In the genomic region with DNA sequence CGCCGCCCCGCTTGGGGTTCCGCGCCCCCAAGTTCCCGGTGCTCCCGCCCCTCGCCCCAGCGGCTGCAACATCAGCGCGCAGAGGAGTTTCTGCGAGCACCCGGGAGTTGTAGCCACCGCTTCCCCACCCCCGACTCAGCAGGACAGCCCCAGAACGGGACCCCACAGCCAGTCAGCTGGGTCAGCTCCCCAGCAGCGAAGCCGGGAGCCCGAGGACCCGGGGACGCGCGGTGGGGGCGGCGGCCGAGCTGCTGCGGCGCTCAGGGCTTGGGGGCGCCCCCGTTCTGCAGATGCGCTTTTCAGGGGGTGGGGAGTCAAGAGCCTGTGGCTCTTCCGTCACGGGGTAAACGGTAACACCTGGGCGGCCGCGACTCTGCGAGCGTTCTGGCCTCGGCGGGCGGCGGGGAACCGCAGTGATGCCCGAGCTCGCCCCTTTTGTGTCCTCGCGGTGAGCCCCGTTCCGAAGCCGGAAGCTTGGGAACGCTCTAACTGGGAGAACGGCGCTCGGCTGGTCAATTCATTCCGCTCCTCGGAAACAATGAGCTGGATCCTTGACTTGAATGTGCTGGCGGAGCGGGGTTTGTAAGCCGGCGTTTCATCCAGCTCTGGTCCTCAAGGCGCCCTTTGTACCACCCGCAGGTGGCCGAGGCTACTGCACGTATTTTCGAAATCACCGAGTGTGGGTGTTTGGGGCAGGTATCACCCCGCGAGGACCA, we compare ENCODE assay signal across 1 cellular context.
TF ChIP-seq lines count a peak whose summit lies in the region.

No MANE protein-coding gene starts in this region.

TF ChIP-seq in HepG2, 621 proteins besides CTCF, POLR2A, EP300 and RAD21 (continued from another document):
- TF ChIP-seq NFIB (CRISPR knock-in tag; IDR thresholded peaks at IDR 0.05; ENCODE audit: borderline replicate concordance) = 0 out of 2 replicates have a peak, but pooled peaks have one; percentile 52
- 0 out of 2 replicates have a peak, but pooled peaks have one; percentile 29 for TF ChIP-seq ZNF225 (CRISPR knock-in tag; IDR thresholded peaks at IDR 0.05)
